In the genomic region with DNA sequence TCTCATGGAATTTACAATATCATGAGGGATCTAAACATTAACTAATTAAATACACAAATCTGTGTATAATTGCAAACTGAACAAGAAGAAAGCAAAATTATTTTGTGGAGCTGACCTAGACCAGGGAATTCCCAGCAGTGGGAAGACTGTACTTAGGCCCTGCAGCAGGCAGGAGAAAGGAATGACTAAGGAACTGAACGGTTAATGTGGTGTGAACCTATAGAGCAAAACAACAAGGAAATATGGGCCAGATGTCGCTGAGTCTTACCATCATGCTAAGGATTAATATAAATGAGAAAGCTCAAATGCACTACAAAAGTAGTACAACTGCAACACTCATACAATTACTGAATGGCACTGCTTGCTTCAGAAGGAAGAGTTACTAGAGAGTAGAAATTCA, we compare ENCODE assay signal across 21 cellular contexts.
"Had no signal": no experiment of that assay in that cellular context is flagged by ENCODE, and none has a peak within 500 bp of the region (broad histone marks: within the 10 kb centered on the region; RNA-seq: fewer than 3 reads in every experiment).

No MANE protein-coding gene starts in this region.

- H3K27ac Mint-ChIP-seq: activated naive CD8-positive, alpha-beta T cell treated with anti-CD3 and anti-CD28 coated beads, Interleukin-2, amount 10 ng/mL, durations not matched to agents 7 days and 5 days; naive thymus-derived CD4-positive, alpha-beta T cell had no signal

- H3K27me3 ChIP-seq: hepatocyte, left lung, right atrium auricular region, tibial artery, uterus had no signal

- H3K4me1 Mint-ChIP-seq: activated naive CD8-positive, alpha-beta T cell treated with anti-CD3 and anti-CD28 coated beads, Interleukin-2, amount 10 ng/mL, durations not matched to agents 7 days and 5 days had no signal

- H3K27me3 Mint-ChIP-seq: activated naive CD8-positive, alpha-beta T cell treated with anti-CD3 and anti-CD28 coated beads, Interleukin-2, amount 10 ng/mL, durations not matched to agents 7 days and 5 days; naive thymus-derived CD4-positive, alpha-beta T cell had no signal

- ATAC-seq: left lung; mucosa of descending colon; naive thymus-derived CD4-positive, alpha-beta T cell had no signal

- H3K27ac ChIP-seq: epithelial cell of prostate, hepatocyte, left lung, right atrium auricular region, skin epidermis, tibial artery, uterus had no signal

- H3K9me3 ChIP-seq: left lung, mucosa of descending colon, tibial artery, uterus had no signal

- H3K36me3 Mint-ChIP-seq: activated naive CD8-positive, alpha-beta T cell treated with anti-CD3 and anti-CD28 coated beads, Interleukin-2, amount 10 ng/mL, durations not matched to agents 7 days and 5 days had no signal

- H3K36me3 ChIP-seq: left lung, right atrium auricular region, tibial artery, uterus had no signal

- H3K4me3 Mint-ChIP-seq: activated naive CD8-positive, alpha-beta T cell treated with anti-CD3 and anti-CD28 coated beads, Interleukin-2, amount 10 ng/mL, durations not matched to agents 7 days and 5 days; naive thymus-derived CD4-positive, alpha-beta T cell had no signal

- H3K4me3 ChIP-seq: hepatocyte, left lung, mucosa of descending colon, right atrium auricular region, skin epidermis, tibial artery, uterus had no signal

- DNase-seq: activated CD4-positive, CD25-positive, alpha-beta regulatory T cell treated with anti-CD3 and anti-CD28 coated beads, Interleukin-2, amount 50 U/mL, for 72 hours; activated naive CD4-positive, alpha-beta T cell; activated naive CD8-positive, alpha-beta T cell treated with anti-CD3 and anti-CD28 coated beads, Interleukin-2, amount 10 ng/mL, durations not matched to agents 7 days and 5 days; anterior cingulate cortex; cerebellar nuclear complex; dermis blood vessel endothelial cell; islet precursor cell; left lung; mammary epithelial cell; mucosa of descending colon; naive thymus-derived CD4-positive, alpha-beta T cell; posterior cingulate gyrus; stimulated activated CD4-positive, alpha-beta T cell treated with anti-CD3 and anti-CD28 coated beads, Interleukin-4, amount 100 ng/mL, for 24 hours; stimulated activated naive CD4-positive, alpha-beta T cell; T-helper 9 cell; tibial artery; uterus had no signal
